18 cellular contexts compared by ENCODE assay signal in genomic region chr6:38716825-38717224, GRCh38. TPM values are rescaled to one million over a fixed set of nuclear protein-coding genes. Genes with fewer than 3 reads are reported as not detected.
DNase-seq lines count a peak whose midpoint lies in the region; ATAC-seq and TF ChIP-seq lines count a peak whose summit lies in the region.
"Had no signal": no experiment of that assay in that cellular context is flagged by ENCODE, and none has a peak within 500 bp of the region (broad histone marks: within the 10 kb centered on the region; RNA-seq: fewer than 3 reads in every experiment).

No MANE protein-coding gene starts in this region.

- POLR2A ChIA-PET in WTC11 (lab: Charles Lee), result no interaction called here

- peaks cover 13% of the 10 kb centered on the region for H3K36me3 Mint-ChIP-seq in natural killer cell treated with Interleukin-12 subunit alpha and Interleukin-12 subunit beta and Interleukin-15 and Interleukin-18, amount 100 ng/mL, for 72 hours
- H3K36me3 Mint-ChIP-seq in natural killer cell, result peaks cover 15% of the 10 kb centered on the region
- no peaks in the 10 kb centered on the region for H3K36me3 Mint-ChIP-seq in WTC11
- no peaks in the 10 kb centered on the region for H3K36me3 Mint-ChIP-seq in stimulated activated effector memory CD8-positive, alpha-beta T cell treated with anti-CD3 and anti-CD28 coated beads, Interleukin-12 subunit alpha, Interleukin-12 subunit beta, amount 100 ng/mL, for 72 hours

- peaks cover 26% of the 10 kb centered on the region in 2 donors for H3K27me3 Mint-ChIP-seq in natural killer cell treated with Interleukin-12 subunit alpha and Interleukin-12 subunit beta and Interleukin-15 and Interleukin-18, amount 100 ng/mL, for 72 hours
- H3K27me3 Mint-ChIP-seq in natural killer cell (ENCODE audit: low read depth in 2 of 2), result peaks cover 29 to 35% of the 10 kb centered on the region in 2 donors
- peaks cover 43% of the 10 kb centered on the region for H3K27me3 Mint-ChIP-seq in WTC11 (ENCODE audit: low read depth)

- H3K27ac Mint-ChIP-seq in natural killer cell treated with Interleukin-12 subunit alpha and Interleukin-12 subunit beta and Interleukin-15 and Interleukin-18, amount 100 ng/mL, for 72 hours, result peak overlapping the region; percentile 2 to 20
- H3K27ac Mint-ChIP-seq in natural killer cell (no peak overlapping the region), WTC11 (no peak overlapping the region)
- H3K27ac Mint-ChIP-seq in stimulated activated effector memory CD8-positive, alpha-beta T cell treated with anti-CD3 and anti-CD28 coated beads, Interleukin-12 subunit alpha, Interleukin-12 subunit beta, amount 100 ng/mL, for 72 hours, result no peak overlapping the region
- H3K27ac Mint-ChIP-seq: GM23338 had no signal

- peaks cover 7% of the 10 kb centered on the region for H3K9me3 ChIP-seq in left ventricle myocardium inferior (replicated peaks)
- H3K9me3 ChIP-seq: HAP-1 had no signal

- TF ChIP-seq CTCF in natural killer cell (IDR thresholded peaks at IDR 0.05) (no peak), WTC11 (IDR thresholded peaks at IDR 0.05) (no peak), left ventricle myocardium inferior (IDR thresholded peaks at IDR 0.05; ENCODE audit: borderline replicate concordance) (no peak)

- no peaks in the 10 kb centered on the region for H3K36me3 ChIP-seq in left ventricle myocardium inferior
- H3K36me3 ChIP-seq: HAP-1 had no signal

- DNase-seq in natural killer cell treated with Interleukin-12 subunit alpha and Interleukin-12 subunit beta and Interleukin-15 and Interleukin-18, amount 100 ng/mL, for 72 hours (ENCODE audit: low spot score), result no peak
- no peak for DNase-seq in natural killer cell
- no peak for DNase-seq in WTC11 (ENCODE audit: low spot score)
- no peak for DNase-seq in stimulated activated effector memory CD8-positive, alpha-beta T cell treated with anti-CD3 and anti-CD28 coated beads, Interleukin-12 subunit alpha, Interleukin-12 subunit beta, amount 100 ng/mL, for 72 hours (ENCODE audit: low spot score in 2 of 2)
- DNase-seq in left ventricle myocardium inferior, result no peak
- no peak for DNase-seq in occipital lobe (lab: John Stamatoyannopoulos, UW)
- DNase-seq: C1 segment of cervical spinal cord; Calu3; CD4-positive, alpha-beta memory T cell; COR-L47; DMS53; DMS79 treated with DMSO at 0.1 percent for 48 hours; GF-D8 had no signal

- ATAC-seq in natural killer cell treated with Interleukin-12 subunit alpha and Interleukin-12 subunit beta and Interleukin-15 and Interleukin-18, amount 100 ng/mL, for 72 hours, result no peak
- no peak for ATAC-seq in natural killer cell
- no peak for ATAC-seq in WTC11
- no peak for ATAC-seq in stimulated activated effector memory CD8-positive, alpha-beta T cell treated with anti-CD3 and anti-CD28 coated beads, Interleukin-12 subunit alpha, Interleukin-12 subunit beta, amount 100 ng/mL, for 72 hours
- ATAC-seq: GM23338 had no signal

- peaks cover 7% of the 10 kb centered on the region for H3K9me3 Mint-ChIP-seq in natural killer cell treated with Interleukin-12 subunit alpha and Interleukin-12 subunit beta and Interleukin-15 and Interleukin-18, amount 100 ng/mL, for 72 hours
- H3K9me3 Mint-ChIP-seq in natural killer cell (peaks cover 0 to 4% of the 10 kb centered on the region in 2 donors), WTC11 (peaks cover 11% of the 10 kb centered on the region)
- H3K9me3 Mint-ChIP-seq in stimulated activated effector memory CD8-positive, alpha-beta T cell treated with anti-CD3 and anti-CD28 coated beads, Interleukin-12 subunit alpha, Interleukin-12 subunit beta, amount 100 ng/mL, for 72 hours, result peaks cover 3% of the 10 kb centered on the region

- peaks cover 22 to 25% of the 10 kb centered on the region in 2 donors for H3K4me1 Mint-ChIP-seq in natural killer cell treated with Interleukin-12 subunit alpha and Interleukin-12 subunit beta and Interleukin-15 and Interleukin-18, amount 100 ng/mL, for 72 hours (ENCODE audit: low read depth in 2 of 2)
- H3K4me1 Mint-ChIP-seq in natural killer cell, result peaks cover 22 to 25% of the 10 kb centered on the region in 2 donors
- H3K4me1 Mint-ChIP-seq in WTC11, result peaks cover 12% of the 10 kb centered on the region
- peaks cover 23% of the 10 kb centered on the region for H3K4me1 Mint-ChIP-seq in stimulated activated effector memory CD8-positive, alpha-beta T cell treated with anti-CD3 and anti-CD28 coated beads, Interleukin-12 subunit alpha, Interleukin-12 subunit beta, amount 100 ng/mL, for 72 hours

- CTCF ChIA-PET in WTC11 (lab: Charles Lee), result no interaction called here

- H3K4me1 ChIP-seq in left ventricle myocardium inferior, result peaks cover 8% of the 10 kb centered on the region
- H3K4me1 ChIP-seq: HAP-1 had no signal

- no peak overlapping the region for H3K4me3 Mint-ChIP-seq in natural killer cell treated with Interleukin-12 subunit alpha and Interleukin-12 subunit beta and Interleukin-15 and Interleukin-18, amount 100 ng/mL, for 72 hours
- H3K4me3 Mint-ChIP-seq in natural killer cell, result no peak overlapping the region
- H3K4me3 Mint-ChIP-seq in WTC11, result no peak overlapping the region
- H3K4me3 Mint-ChIP-seq in stimulated activated effector memory CD8-positive, alpha-beta T cell treated with anti-CD3 and anti-CD28 coated beads, Interleukin-12 subunit alpha, Interleukin-12 subunit beta, amount 100 ng/mL, for 72 hours, result peak overlapping the region; percentile 1
- H3K4me3 Mint-ChIP-seq: GM23338 had no signal

- H3K27ac ChIP-seq in left ventricle myocardium inferior (replicated peaks), result no peak overlapping the region

- no peak overlapping the region for H3K4me3 ChIP-seq in left ventricle myocardium inferior
- H3K4me3 ChIP-seq: GM23338, HAP-1 had no signal

- peaks cover 95% of the 10 kb centered on the region for H3K27me3 ChIP-seq in left ventricle myocardium inferior (ENCODE audit: low read depth)

- intact Hi-C loops in natural killer cell (cut with micrococcal nuclease) (no loop called here), left ventricle myocardium inferior (cut with micrococcal nuclease) (no loop called here)

TF ChIP-seq in WTC11, 78 proteins besides CTCF, POLR2A, EP300 and RAD21:
- TF ChIP-seq ZNF121 (CRISPR knock-in tag; IDR thresholded peaks at IDR 0.05), result peak; percentile 35; the same call in 1 of the 2 replicates
- TF ChIP-seq NR1H2 (CRISPR knock-in tag; IDR thresholded peaks at IDR 0.05), result no peak

RNA-seq across cellular contexts. Expression of gene DNAH8, which starts 1.7 kb away (rescaled TPM):
- under 1 TPM; 0.12 to 0.22 TPM for total RNA-seq in natural killer cell treated with Interleukin-12 subunit alpha and Interleukin-12 subunit beta and Interleukin-15 and Interleukin-18, amount 100 ng/mL, for 72 hours
- under 1 TPM in 1 of 3 donors, not detected in 2; 0.10 TPM for total RNA-seq in natural killer cell
- total RNA-seq in WTC11 (2021), result 0.02 TPM in 1 of 3 replicates, not detected in the others
- total RNA-seq in left ventricle myocardium inferior, result 0.03 TPM
- under 0.01 TPM for total RNA-seq in occipital lobe
- total RNA-seq: A172, A673, G401, GM23338 had no signal

RNA-seq across cellular contexts. Expression of gene GLO1, which starts 13.9 kb away (rescaled TPM):
- total RNA-seq in natural killer cell treated with Interleukin-12 subunit alpha and Interleukin-12 subunit beta and Interleukin-15 and Interleukin-18, amount 100 ng/mL, for 72 hours, result 100 to 1,000 TPM in 1 of 2 donors, 10 to 100 TPM in 1; 83.4 to 127 TPM
- total RNA-seq in natural killer cell, result 10 to 100 TPM; 24.2 to 31.3 (median 27.6) TPM
- 147 to 164 TPM (median 152 TPM) in 3 replicates for total RNA-seq in WTC11 (2021)
- 84.6 TPM for total RNA-seq in left ventricle myocardium inferior
- 75.2 TPM for total RNA-seq in occipital lobe

Comparison
In these comparisons a context has a peak if more than half of its experiments do, and no peak if none do; other contexts are left out.
1. H3K27ac Mint-ChIP-seq: peak in natural killer cell treated with Interleukin-12 subunit alpha and Interleukin-12 subunit beta and Interleukin-15 and Interleukin-18, amount 100 ng/mL, for 72 hours (2 of 2); none in natural killer cell (0 of 2), WTC11 (single experiment) and stimulated activated effector memory CD8-positive, alpha-beta T cell treated with anti-CD3 and anti-CD28 coated beads, Interleukin-12 subunit alpha, Interleukin-12 subunit beta, amount 100 ng/mL, for 72 hours (single experiment).